ENCODE assay signal across 18 cellular contexts in the genomic region with DNA sequence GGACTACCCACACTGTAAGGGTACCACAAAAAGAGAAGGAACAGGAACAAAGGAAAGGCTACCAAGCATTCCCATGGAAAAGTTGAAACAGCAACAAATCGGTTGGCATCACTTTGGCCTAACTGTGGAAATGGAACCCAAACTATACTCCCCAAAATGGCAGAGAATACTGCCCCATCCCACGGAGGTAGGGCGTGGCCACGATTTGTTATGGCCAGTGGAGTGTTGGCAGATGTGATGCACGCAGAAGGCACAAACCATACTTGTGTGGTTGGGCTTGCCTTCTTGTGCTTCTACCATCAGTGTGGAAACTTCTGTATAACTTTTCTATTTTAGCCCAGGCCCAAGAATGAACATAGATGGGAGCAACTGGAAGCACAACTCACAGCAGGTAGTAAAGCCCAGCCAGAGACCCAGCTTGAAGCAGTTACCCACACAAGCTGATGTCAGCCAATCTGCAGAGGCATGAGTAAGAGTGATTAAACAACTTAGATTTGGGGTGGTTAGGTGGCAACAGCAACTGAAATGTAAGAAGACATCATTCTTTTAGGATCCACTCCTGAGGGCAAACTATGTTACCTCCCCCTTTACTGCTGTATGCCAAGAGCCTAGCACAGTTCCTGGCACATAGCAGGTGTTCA.
"Had no signal": no experiment of that assay in that cellular context is flagged by ENCODE, and none has a peak within 500 bp of the region (broad histone marks: within the 10 kb centered on the region; RNA-seq: fewer than 3 reads in every experiment).

No MANE protein-coding gene starts in this region.

- H3K9me3 ChIP-seq: mucosa of descending colon, ovary, sigmoid colon had no signal

- H3K27ac Mint-ChIP-seq: activated CD4-positive, alpha-beta T cell treated with anti-CD3 and anti-CD28 coated beads, Interleukin-2, amount 10 ng/mL, durations not matched to agents 7 days and 5 days; memory B cell; stimulated activated memory B cell treated with anti-CD40 and anti-IgM and Interleukin-4, amounts not matched to agents 10 μg/mL and 1 μg/mL and 100 μg/mL, for 72 hours; WTC11 had no signal

- H3K4me3 Mint-ChIP-seq: activated CD4-positive, alpha-beta T cell treated with anti-CD3 and anti-CD28 coated beads, Interleukin-2, amount 10 ng/mL, durations not matched to agents 7 days and 5 days; memory B cell; naive thymus-derived CD4-positive, alpha-beta T cell; stimulated activated memory B cell treated with anti-CD40 and anti-IgM and Interleukin-4, amounts not matched to agents 10 μg/mL and 1 μg/mL and 100 μg/mL, for 72 hours; WTC11 had no signal

- H3K27me3 ChIP-seq: cardiac muscle cell, ovary, sigmoid colon had no signal

- H3K27me3 Mint-ChIP-seq: memory B cell; stimulated activated memory B cell treated with anti-CD40 and anti-IgM and Interleukin-4, amounts not matched to agents 10 μg/mL and 1 μg/mL and 100 μg/mL, for 72 hours had no signal

- H3K36me3 ChIP-seq: cardiac muscle cell, ovary had no signal

- H3K27ac ChIP-seq: cardiac muscle cell, ovary, sigmoid colon had no signal

- ATAC-seq: mucosa of descending colon; naive thymus-derived CD4-positive, alpha-beta T cell; stimulated activated memory B cell treated with anti-CD40 and anti-IgM and Interleukin-4, amounts not matched to agents 10 μg/mL and 1 μg/mL and 100 μg/mL, for 72 hours; WTC11 had no signal

- H3K4me3 ChIP-seq: cardiac muscle cell, mucosa of descending colon, ovary, sigmoid colon had no signal

- DNase-seq: activated CD4-positive, alpha-beta T cell treated with anti-CD3 and anti-CD28 coated beads, Interleukin-2, amount 10 ng/mL, durations not matched to agents 7 days and 5 days; activated CD8-positive, alpha-beta memory T cell treated with anti-CD3 and anti-CD28 coated beads for 24 hours; activated naive CD4-positive, alpha-beta T cell treated with Interleukin-2 at 50 U/mL for 16 hours; glutamatergic neuron; hypothalamus; kidney; left ventricle myocardium superior; mucosa of descending colon; naive thymus-derived CD4-positive, alpha-beta T cell; ovary; sigmoid colon; stimulated activated CD4-positive, alpha-beta T cell treated with anti-CD3 and anti-CD28 coated beads, Interleukin-12 subunit alpha, Interleukin-12 subunit beta, amount 100 ng/mL, for 4 hours; stimulated activated CD4-positive, alpha-beta T cell treated with anti-CD3 and anti-CD28 coated beads, Interleukin-2, amount 100 ng/mL, for 24 hours; T-helper 2 cell had no signal
